ENCODE assay signal across 24 cellular contexts in genomic region chr9:83030391-83031107, GRCh38. TPM values are rescaled to one million over a fixed set of nuclear protein-coding genes. Genes with fewer than 3 reads are reported as not detected.
"Had no signal": no experiment of that assay in that cellular context is flagged by ENCODE, and none has a peak within 500 bp of the region (broad histone marks: within the 10 kb centered on the region; RNA-seq: fewer than 3 reads in every experiment).

No MANE protein-coding gene starts in this region.

- H3K27me3 ChIP-seq: stomach, upper lobe of left lung had no signal

- H3K27ac ChIP-seq: lower lobe of right lung, parathyroid adenoma, stomach, upper lobe of left lung had no signal

- H3K4me3 ChIP-seq: lower lobe of right lung, smooth muscle cell, stomach, upper lobe of left lung had no signal

- H3K9me3 ChIP-seq: lower lobe of right lung, stomach, upper lobe of left lung had no signal

- DNase-seq: activated CD4-positive, alpha-beta T cell treated with anti-CD3 and anti-CD28 coated beads, Interleukin-2, amount 50 U/mL, for 1 hour; activated CD8-positive, alpha-beta memory T cell treated with anti-CD3 and anti-CD28 coated beads for 24 hours; activated CD8-positive, alpha-beta memory T cell treated with anti-CD3 and anti-CD28 coated beads, Interleukin-2, amount 50 U/mL, for 48 hours; activated effector memory CD4-positive, alpha-beta T cell treated with Interleukin-2 at 50 U/mL for 16 hours; activated naive CD4-positive, alpha-beta T cell treated with anti-CD3 and anti-CD28 coated beads, Interleukin-2, amount 10 ng/mL, durations not matched to agents 7 days and 5 days; activated naive CD8-positive, alpha-beta T cell treated with anti-CD3 and anti-CD28 coated beads, Interleukin-2, amount 50 U/mL, for 24 hours; activated T-cell treated with anti-CD3 and anti-CD28 coated beads, Interleukin-2, amount 50 U/mL, for 48 hours; aorta; cortex of kidney; effector CD4-positive, alpha-beta T cell; foreskin melanocyte; glutamatergic neuron; hippocampal formation; islet precursor cell; lower lobe of right lung; stimulated activated CD4-positive, alpha-beta T cell treated with anti-CD3 and anti-CD28 coated beads, Interleukin-4, amount 100 ng/mL, for 1 hour; stomach; upper lobe of left lung had no signal

- ATAC-seq: activated CD4-positive, CD25-positive, alpha-beta regulatory T cell treated with anti-CD3 and anti-CD28 coated beads, Interleukin-2, amount 50 U/mL, for 24 hours; activated naive CD8-positive, alpha-beta T cell treated with anti-CD3 and anti-CD28 coated beads, Interleukin-2, amount 50 U/mL, for 24 hours; lower lobe of right lung; sciatic nerve; stimulated activated effector memory CD8-positive, alpha-beta T cell treated with anti-CD3 and anti-CD28 coated beads, Interleukin-12 subunit alpha, Interleukin-12 subunit beta, amount 100 ng/mL, for 72 hours had no signal

- H3K4me2 ChIP-seq: smooth muscle cell had no signal

- H3K4me1 ChIP-seq: lower lobe of right lung, parathyroid adenoma, upper lobe of left lung had no signal

RNA-seq across cellular contexts. Expression of gene RASEF, which starts 32.4 kb away (rescaled TPM):
- total RNA-seq: T-helper 1 cell treated with Interleukin-12 subunit alpha and Interleukin-12 subunit beta and Interleukin-4 antibody, amounts not matched to agents 30 ng/mL and 1 ng/mL, for 36 hours had no signal
